ENCODE assay signal across 1 cellular context in the genomic region with DNA sequence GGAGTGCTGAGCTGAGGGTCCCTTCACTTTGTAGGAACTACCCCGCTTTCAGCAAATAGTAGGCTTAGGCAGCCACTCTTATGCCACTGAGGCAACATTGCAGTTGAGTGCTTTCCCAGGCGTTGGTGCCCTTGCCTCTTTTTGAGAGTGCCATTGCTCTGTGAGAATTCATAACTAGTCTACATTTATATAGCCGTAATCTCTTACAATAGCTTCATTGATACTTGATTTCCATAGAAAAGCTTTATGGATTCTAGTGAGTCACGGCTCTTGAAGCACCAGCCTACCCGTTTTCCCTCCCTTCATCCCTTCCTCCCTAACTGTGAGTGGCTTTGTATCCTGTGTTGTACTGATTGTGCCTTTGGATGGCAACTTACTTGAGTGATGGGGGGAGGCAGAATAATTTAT.
TF ChIP-seq lines count a peak whose summit lies in the region.

No MANE protein-coding gene starts in this region.

TF ChIP-seq in HepG2, 621 proteins besides CTCF, POLR2A, EP300 and RAD21 (continued from another document):
- TF ChIP-seq, protein P1, sequence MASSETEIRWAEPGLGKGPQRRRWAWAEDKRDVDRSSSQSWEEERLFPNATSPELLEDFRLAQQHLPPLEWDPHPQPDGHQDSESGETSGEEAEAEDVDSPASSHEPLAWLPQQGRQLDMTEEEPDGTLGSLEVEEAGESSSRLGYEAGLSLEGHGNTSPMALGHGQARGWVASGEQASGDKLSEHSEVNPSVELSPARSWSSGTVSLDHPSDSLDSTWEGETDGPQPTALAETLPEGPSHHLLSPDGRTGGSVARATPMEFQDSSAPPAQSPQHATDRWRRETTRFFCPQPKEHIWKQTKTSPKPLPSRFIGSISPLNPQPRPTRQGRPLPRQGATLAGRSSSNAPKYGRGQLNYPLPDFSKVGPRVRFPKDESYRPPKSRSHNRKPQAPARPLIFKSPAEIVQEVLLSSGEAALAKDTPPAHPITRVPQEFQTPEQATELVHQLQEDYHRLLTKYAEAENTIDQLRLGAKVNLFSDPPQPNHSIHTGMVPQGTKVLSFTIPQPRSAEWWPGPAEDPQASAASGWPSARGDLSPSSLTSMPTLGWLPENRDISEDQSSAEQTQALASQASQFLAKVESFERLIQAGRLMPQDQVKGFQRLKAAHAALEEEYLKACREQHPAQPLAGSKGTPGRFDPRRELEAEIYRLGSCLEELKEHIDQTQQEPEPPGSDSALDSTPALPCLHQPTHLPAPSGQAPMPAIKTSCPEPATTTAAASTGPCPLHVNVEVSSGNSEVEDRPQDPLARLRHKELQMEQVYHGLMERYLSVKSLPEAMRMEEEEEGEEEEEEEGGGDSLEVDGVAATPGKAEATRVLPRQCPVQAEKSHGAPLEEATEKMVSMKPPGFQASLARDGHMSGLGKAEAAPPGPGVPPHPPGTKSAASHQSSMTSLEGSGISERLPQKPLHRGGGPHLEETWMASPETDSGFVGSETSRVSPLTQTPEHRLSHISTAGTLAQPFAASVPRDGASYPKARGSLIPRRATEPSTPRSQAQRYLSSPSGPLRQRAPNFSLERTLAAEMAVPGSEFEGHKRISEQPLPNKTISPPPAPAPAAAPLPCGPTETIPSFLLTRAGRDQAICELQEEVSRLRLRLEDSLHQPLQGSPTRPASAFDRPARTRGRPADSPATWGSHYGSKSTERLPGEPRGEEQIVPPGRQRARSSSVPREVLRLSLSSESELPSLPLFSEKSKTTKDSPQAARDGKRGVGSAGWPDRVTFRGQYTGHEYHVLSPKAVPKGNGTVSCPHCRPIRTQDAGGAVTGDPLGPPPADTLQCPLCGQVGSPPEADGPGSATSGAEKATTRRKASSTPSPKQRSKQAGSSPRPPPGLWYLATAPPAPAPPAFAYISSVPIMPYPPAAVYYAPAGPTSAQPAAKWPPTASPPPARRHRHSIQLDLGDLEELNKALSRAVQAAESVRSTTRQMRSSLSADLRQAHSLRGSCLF (CRISPR knock-in tag; IDR thresholded peaks at IDR 0.05; ENCODE audit: borderline replicate concordance): no peak
- TF ChIP-seq TEAD2 (CRISPR knock-in tag; IDR thresholded peaks at IDR 0.05) (no peak), AGO2 (optimal IDR thresholded peaks at IDR 0.05; ENCODE audit: low read depth, low read length) (peak; percentile 5), ZNF234 (CRISPR knock-in tag; conservative IDR thresholded peaks at IDR 0.05) (no peak)
